ENCODE assay signal across 1 cellular context in genomic region chr15:52162876-52163275, GRCh38.
TF ChIP-seq lines count a peak whose summit lies in the region.

No MANE protein-coding gene starts in this region.

TF ChIP-seq in H1, 55 proteins besides CTCF, POLR2A, EP300 and RAD21:
- TF ChIP-seq MAFK (IDR thresholded peaks at IDR 0.05; ENCODE audit: low read depth, low read length) (no peak), SP1 (IDR thresholded peaks at IDR 0.05; ENCODE audit: low read depth, low read length) (no peak), CHD7 (IDR thresholded peaks at IDR 0.05; ENCODE audit: insufficient replicate concordance, low read length) (no peak), TBP (IDR thresholded peaks at IDR 0.05; ENCODE audit: low read depth, low read length) (no peak), ATF3 (IDR thresholded peaks at IDR 0.05; ENCODE audit: insufficient read depth, low read depth, low read length) (no peak), SP4 (IDR thresholded peaks at IDR 0.05; ENCODE audit: low read length) (no peak), ATF2 (IDR thresholded peaks at IDR 0.05; ENCODE audit: low read length) (no peak)
